19 cellular contexts compared by ENCODE assay signal in the genomic region with DNA sequence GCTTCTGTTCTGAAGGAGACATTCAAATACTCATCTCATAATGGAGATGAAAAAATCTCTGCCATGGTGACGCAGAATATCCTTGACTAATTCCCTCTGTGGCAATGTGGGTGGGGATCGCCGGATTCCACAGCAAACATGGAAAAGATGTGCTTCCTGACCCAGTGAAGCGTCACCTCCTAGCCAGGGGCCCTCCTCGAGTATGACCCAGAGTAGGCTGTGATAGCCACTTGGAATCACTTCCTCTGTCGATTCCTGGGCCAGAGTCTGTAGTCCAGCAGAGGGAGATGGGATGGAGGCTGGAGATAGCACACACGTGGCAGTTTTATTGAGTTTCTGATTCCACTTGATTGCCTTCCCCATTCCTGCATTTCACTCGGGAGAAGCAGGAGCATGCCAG. TPM values are rescaled to one million over a fixed set of nuclear protein-coding genes. Genes with fewer than 3 reads are reported as not detected.
DNase-seq lines count a peak whose midpoint lies in the region; ATAC-seq, FAIRE-seq and TF ChIP-seq lines count a peak whose summit lies in the region.
"Had no signal": no experiment of that assay in that cellular context is flagged by ENCODE, and none has a peak within 500 bp of the region (broad histone marks: within the 10 kb centered on the region; RNA-seq: fewer than 3 reads in every experiment).

No MANE protein-coding gene starts in this region.

- no peak for ATAC-seq in effector memory CD8-positive, alpha-beta T cell (replicated peaks)
- ATAC-seq in activated naive CD4-positive, alpha-beta T cell treated with anti-CD3 and anti-CD28 coated beads, Interleukin-2, amount 50 U/mL, for 72 hours = no peak
- ATAC-seq in HG03196 (IDR thresholded peaks at IDR 0.05; ENCODE audit: unreplicated experiment) = no peak

- H3K4me3 ChIP-seq in fibroblast of mammary gland (ENCODE audit: control insufficient read depth, low read depth, low read length) = no peak overlapping the region
- H3K4me3 ChIP-seq: colonic mucosa, right atrium auricular region, SK-N-MC had no signal

- H3K36me3 Mint-ChIP-seq in effector memory CD8-positive, alpha-beta T cell (ENCODE audit: insufficient read depth) = peaks cover 2% of the 10 kb centered on the region
- no peaks in the 10 kb centered on the region for H3K36me3 Mint-ChIP-seq in activated naive CD4-positive, alpha-beta T cell treated with anti-CD3 and anti-CD28 coated beads, Interleukin-2, amount 50 U/mL, for 72 hours
- H3K36me3 Mint-ChIP-seq: activated naive CD8-positive, alpha-beta T cell treated with anti-CD3 and anti-CD28 coated beads, Interleukin-2, amount 10 ng/mL, durations not matched to agents 7 days and 5 days; CD4-positive, CD25-positive, alpha-beta regulatory T cell had no signal

- peaks cover 6 to 10% of the 10 kb centered on the region in 2 donors for H3K27me3 Mint-ChIP-seq in effector memory CD8-positive, alpha-beta T cell

- peaks cover 0 to 1% of the 10 kb centered on the region in 2 donors for H3K4me1 Mint-ChIP-seq in effector memory CD8-positive, alpha-beta T cell (ENCODE audit: low read depth in 2 of 2)
- H3K4me1 Mint-ChIP-seq: CD4-positive, CD25-positive, alpha-beta regulatory T cell had no signal

- peak; percentile 18 for TF ChIP-seq CTCF in fibroblast of mammary gland (conservative IDR thresholded peaks at IDR 0.05; ENCODE audit: control insufficient read depth, insufficient read depth, low read depth, low read length)

- DNase-seq in EH (ENCODE audit: low read depth) = peak; percentile 86
- peak; percentile 76 for DNase-seq in RCC 7860 (ENCODE audit: low spot score)
- DNase-seq in fibroblast of mammary gland (ENCODE audit: low read depth) = peak; percentile 90
- peak; percentile 68 for DNase-seq in posterior vena cava (ENCODE audit: low spot score)
- DNase-seq in effector memory CD8-positive, alpha-beta T cell = no peak
- no peak for DNase-seq in activated naive CD4-positive, alpha-beta T cell treated with anti-CD3 and anti-CD28 coated beads, Interleukin-2, amount 50 U/mL, for 72 hours (ENCODE audit: low spot score in 2 of 2)
- DNase-seq in HUDEP-2 (lab: John Stamatoyannopoulos, UW; ENCODE audit: unreplicated experiment in 76 of 76) = no peak
- DNase-seq: activated CD8-positive, alpha-beta memory T cell treated with anti-CD3 and anti-CD28 coated beads, Interleukin-2, amount 50 U/mL, for 48 hours; activated naive CD8-positive, alpha-beta T cell treated with anti-CD3 and anti-CD28 coated beads, Interleukin-2, amount 10 ng/mL, durations not matched to agents 7 days and 5 days; CD4-positive, CD25-positive, alpha-beta regulatory T cell; colonic mucosa; foreskin melanocyte; Karpas-422; NCI-H1930; NK-92 treated with Interleukin-12 subunit alpha and Interleukin-12 subunit beta, amount 100 ng/mL, for 24 hours; WERI-Rb-1 had no signal

- no peak overlapping the region for H3K27ac Mint-ChIP-seq in effector memory CD8-positive, alpha-beta T cell
- no peak overlapping the region for H3K27ac Mint-ChIP-seq in activated naive CD4-positive, alpha-beta T cell treated with anti-CD3 and anti-CD28 coated beads, Interleukin-2, amount 50 U/mL, for 72 hours
- H3K27ac Mint-ChIP-seq: activated naive CD8-positive, alpha-beta T cell treated with anti-CD3 and anti-CD28 coated beads, Interleukin-2, amount 10 ng/mL, durations not matched to agents 7 days and 5 days; CD4-positive, CD25-positive, alpha-beta regulatory T cell had no signal

- intact Hi-C loops in posterior vena cava (cut with DNase I) = no loop called here

- peak; percentile 76 for FAIRE-seq in RCC 7860 (lab: Jason Lieb, UNC)

- no peak overlapping the region for H3K4me3 Mint-ChIP-seq in effector memory CD8-positive, alpha-beta T cell
- H3K4me3 Mint-ChIP-seq: activated naive CD8-positive, alpha-beta T cell treated with anti-CD3 and anti-CD28 coated beads, Interleukin-2, amount 10 ng/mL, durations not matched to agents 7 days and 5 days; CD4-positive, CD25-positive, alpha-beta regulatory T cell had no signal

- H3K9me3 Mint-ChIP-seq in effector memory CD8-positive, alpha-beta T cell = no peaks in the 10 kb centered on the region
- no peaks in the 10 kb centered on the region for H3K9me3 Mint-ChIP-seq in activated naive CD4-positive, alpha-beta T cell treated with anti-CD3 and anti-CD28 coated beads, Interleukin-2, amount 50 U/mL, for 72 hours
- H3K9me3 Mint-ChIP-seq: activated naive CD8-positive, alpha-beta T cell treated with anti-CD3 and anti-CD28 coated beads, Interleukin-2, amount 10 ng/mL, durations not matched to agents 7 days and 5 days had no signal

RNA-seq across cellular contexts. Expression of gene DRC1, which starts 36.8 kb away (rescaled TPM):
- total RNA-seq in posterior vena cava = not detected
- not detected for total RNA-seq in activated naive CD4-positive, alpha-beta T cell treated with anti-CD3 and anti-CD28 coated beads, Interleukin-2, amount 50 U/mL, for 72 hours
- total RNA-seq: activated naive CD8-positive, alpha-beta T cell treated with anti-CD3 and anti-CD28 coated beads, Interleukin-2, amount 10 ng/mL, durations not matched to agents 7 days and 5 days; CD4-positive, CD25-positive, alpha-beta regulatory T cell; colonic mucosa; right atrium auricular region had no signal

RNA-seq across cellular contexts. Expression of gene OTOF, which starts 39.4 kb away (rescaled TPM):
- total RNA-seq in posterior vena cava = under 1 TPM; 0.29 to 0.32 TPM
- 1 to 10 TPM in 1 of 2 donors, under 1 TPM in 1; 0.16 to 2.7 TPM for total RNA-seq in activated naive CD4-positive, alpha-beta T cell treated with anti-CD3 and anti-CD28 coated beads, Interleukin-2, amount 50 U/mL, for 72 hours
- total RNA-seq: colonic mucosa had no signal

Comparison
In these comparisons a context has a peak if more than half of its experiments do, and no peak if none do; other contexts are left out.
1. DNase-seq: peak in EH (single experiment), RCC 7860 (single experiment), fibroblast of mammary gland (single experiment) and posterior vena cava (single experiment); none in effector memory CD8-positive, alpha-beta T cell (0 of 3), activated naive CD4-positive, alpha-beta T cell treated with anti-CD3 and anti-CD28 coated beads, Interleukin-2, amount 50 U/mL, for 72 hours (0 of 2) and HUDEP-2 (0 of 76).